ENCODE assay signal across 1 cellular context in genomic region chr17:83064021-83064731, GRCh38.
TF ChIP-seq lines count a peak whose summit lies in the region.

No MANE protein-coding gene starts in this region.

TF ChIP-seq in HepG2, 621 proteins besides CTCF, POLR2A, EP300 and RAD21:
- TF ChIP-seq PHF5A (CRISPR knock-in tag; IDR thresholded peaks at IDR 0.05; ENCODE audit: low read depth, unreplicated experiment) (no peak), KLF9 (CRISPR knock-in tag; IDR thresholded peaks at IDR 0.05; ENCODE audit: low read depth) (no peak), ZSCAN29 (CRISPR knock-in tag; conservative IDR thresholded peaks at IDR 0.05) (no peak), HIC2 (CRISPR knock-in tag; IDR thresholded peaks at IDR 0.05; ENCODE audit: low read depth) (no peak), KLF12 (CRISPR knock-in tag; IDR thresholded peaks at IDR 0.05; ENCODE audit: borderline replicate concordance) (no peak), ZNF329 (CRISPR knock-in tag; IDR thresholded peaks at IDR 0.05; ENCODE audit: low read depth) (no peak), NBN (conservative IDR thresholded peaks at IDR 0.05) (no peak), SAP130 (CRISPR knock-in tag; IDR thresholded peaks at IDR 0.05; ENCODE audit: low read depth) (no peak), DBP (CRISPR knock-in tag; IDR thresholded peaks at IDR 0.05; ENCODE audit: not compliant biosample characterization) (no peak)
